ENCODE assay signal across 8 cellular contexts in genomic region chr2:85611705-85612587, GRCh38. TPM values are rescaled to one million over a fixed set of nuclear protein-coding genes. Genes with fewer than 3 reads are reported as not detected.
A peak's percentile ranks its signal among the peaks of the same experiment; 100 is the strongest.
DNase-seq lines count a peak whose midpoint lies in the region; ATAC-seq and TF ChIP-seq lines count a peak whose summit lies in the region.

Gene C2orf68, minus strand, starts transcription at chr2:85612066. Its CDS starts 82 bp downstream, at chr2:85611984.

- peak; percentile 78 for ATAC-seq in HG02759 (IDR thresholded peaks at IDR 0.05; ENCODE audit: unreplicated experiment)
- ATAC-seq in left ventricle myocardium superior, result peak; percentile 83
- peak; percentile 80 to 84 (median 80) for ATAC-seq in psoas muscle

- 5 to 7% (median 6%) methylated on average over 59 to 73 of the region's 73 CpGs for WGBS in psoas muscle, 3 donors
- 8% methylated on average over 73 of the region's 73 CpGs for WGBS in urinary bladder

- H3K27ac ChIP-seq in psoas muscle (peak within 1 kb of the TSS; percentile 92), urinary bladder (ENCODE audit: low read depth) (peak within 1 kb of the TSS; percentile 88)

- no peaks in the 10 kb centered on the region for H3K27me3 ChIP-seq in psoas muscle (ENCODE audit: insufficient read depth in 3 of 3, low read length in 2 of 3)

- TF ChIP-seq CTCF in GM13977 (IDR thresholded peaks at IDR 0.05; ENCODE audit: extremely low read depth, insufficient read depth, missing control alignments), result no peak
- no peak for TF ChIP-seq CTCF in psoas muscle (IDR thresholded peaks at IDR 0.05)

- no peaks in the 10 kb centered on the region for H3K9me3 ChIP-seq in psoas muscle

- peaks cover 0 to 16% of the 10 kb centered on the region in 2 donors for H3K36me3 ChIP-seq in psoas muscle (ENCODE audit: insufficient read depth in 1 of 2, low read depth in 1 of 2)
- H3K36me3 ChIP-seq in urinary bladder (ENCODE audit: insufficient read depth), result no peaks in the 10 kb centered on the region

- DNase-seq in GM13977 (ENCODE audit: low spot score) (peak; percentile 97), NCI-H146 (lab: John Stamatoyannopoulos, UW) (peak; percentile 91), T-helper 2 cell (peak; percentile 61 to 92 (median 76)), amniotic stem cell (lab: John Stamatoyannopoulos, UW) (peak; percentile 66), left ventricle myocardium superior (peak; percentile 95), psoas muscle (peak; percentile 94 to 96)

- intact Hi-C loops in left ventricle myocardium superior (cut with micrococcal nuclease) (no loop called here), psoas muscle (cut with DNase I) (no loop called here)

- peak within 1 kb of the TSS; percentile 98 for H3K4me3 ChIP-seq in psoas muscle
- H3K4me3 ChIP-seq in urinary bladder (ENCODE audit: low read depth, low read length), result peak within 1 kb of the TSS; percentile 83

- in situ Hi-C loops in GM13977 (cut with MboI; ENCODE audit: low pct_unique_long_range_greater_than_20kb, low sequenced_read_pairs, unreplicated experiment), result no loop called here

- H3K4me1 ChIP-seq in psoas muscle (peaks cover 55% of the 10 kb centered on the region), urinary bladder (ENCODE audit: insufficient read depth) (no peaks in the 10 kb centered on the region)

RNA-seq across cellular contexts. Expression of gene C2orf68, which starts in this region (rescaled TPM):
- total RNA-seq in left ventricle myocardium superior (29.2 TPM), psoas muscle (10 to 100 TPM; 43.4 to 61.9 (median 47.5) TPM), urinary bladder (40.8 TPM)
- polyA plus RNA-seq in psoas muscle (10 to 100 TPM; 26.9 to 76.0 (median 43.8) TPM), urinary bladder (20.0 TPM)

Comparison
In these comparisons a context has a peak if more than half of its experiments do, and no peak if none do; other contexts are left out.
1. Peak in every context shown above with its lines: DNase-seq, ATAC-seq, H3K4me3 ChIP-seq and H3K27ac ChIP-seq.